Comparison of ENCODE assay signal across 10 cellular contexts in the genomic region with DNA sequence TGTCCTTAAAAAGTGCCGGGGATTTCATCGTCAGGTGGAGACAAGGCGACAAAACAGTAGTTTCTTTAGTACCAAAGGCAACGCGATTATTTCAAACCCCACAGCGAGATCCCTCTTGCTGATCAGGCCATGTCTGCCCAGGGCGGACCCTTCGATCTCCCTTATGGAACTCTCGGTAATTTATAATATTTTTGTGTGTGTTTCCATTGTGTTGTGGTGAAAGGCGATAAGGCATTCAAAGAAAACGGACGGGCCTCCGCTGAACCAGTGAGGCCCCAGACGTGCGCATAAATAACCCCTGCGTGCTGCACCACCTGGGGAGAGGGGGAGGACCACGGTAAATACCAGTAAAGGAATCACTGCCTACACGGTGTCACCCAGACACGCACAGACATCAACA. TPM values are rescaled to one million over a fixed set of nuclear protein-coding genes. Genes with fewer than 3 reads are reported as not detected.
DNase-seq lines count a peak whose midpoint lies in the region; ATAC-seq and TF ChIP-seq lines count a peak whose summit lies in the region.
"Had no signal": no experiment of that assay in that cellular context is flagged by ENCODE, and none has a peak within 500 bp of the region (broad histone marks: within the 10 kb centered on the region; RNA-seq: fewer than 3 reads in every experiment).

No MANE protein-coding gene starts in this region.

- H3K4me2 ChIP-seq in H9 (ENCODE audit: insufficient read depth, insufficient read length, low read length) (peak overlapping the region; percentile 70), mesendoderm (ENCODE audit: low read length) (peak overlapping the region; percentile 71)

- no peak overlapping the region for H2BK12ac ChIP-seq in H9 (ENCODE audit: insufficient read length, low read depth, low read length)

- intact Hi-C loops in activated T-helper 1 cell treated with anti-CD3 and anti-CD28 coated beads, Interleukin-12 subunit alpha, Interleukin-12 subunit beta, Interleukin-2, Interleukin-4 antibody, amounts not matched to agents 30 ng/mL and 10 ng/mL and 1 ng/mL, durations not matched to agents 14 hours and 24 hours and 36 hours (cut with micrococcal nuclease) = loop anchor here (1.0 to 5.0 kb wide), 3 partner anchors 100 to 1287 kb away; partner anchors contain the start of genes DLX2 and SP5

- peaks cover 48% of the 10 kb centered on the region for H3K23me2 ChIP-seq in H9 (ENCODE audit: insufficient read length, low read depth, low read length, poor library complexity, severe bottlenecking)

- H2AK5ac ChIP-seq in H9 (ENCODE audit: insufficient read length, low read length) (no peak overlapping the region), mesendoderm (ENCODE audit: low read length) (no peak overlapping the region)

- H4K5ac ChIP-seq in H9 (ENCODE audit: insufficient read length, low read depth, low read length) (no peak overlapping the region), mesendoderm (ENCODE audit: low read length) (no peak overlapping the region)

- no peak overlapping the region for H2AFZ ChIP-seq in H9 (ENCODE audit: low read length)

- WGBS in H9 (ENCODE audit: extremely low coverage, insufficient read length, low lambda C conversion rate) = no CpG with 5 or more reads among the region's 19 CpGs
- WGBS in mesendoderm (ENCODE audit: extremely low coverage, insufficient coverage, low lambda C conversion rate) = no CpG with 5 or more reads among the region's 19 CpGs

- H4K8ac ChIP-seq in H9 (replicated peaks; ENCODE audit: insufficient read length, low read depth, low read length) = no peak overlapping the region
- H4K8ac ChIP-seq in mesendoderm (ENCODE audit: low read depth, low read length) = no peak overlapping the region

- peaks cover 5 to 62% (median 9%) of the 10 kb centered on the region in 4 donors for H3K4me1 Mint-ChIP-seq in CD4-positive, CD25-positive, alpha-beta regulatory T cell
- peaks cover 46 to 49% of the 10 kb centered on the region in 2 experiments for H3K4me1 Mint-ChIP-seq in H9
- peaks cover 29% of the 10 kb centered on the region for H3K4me1 Mint-ChIP-seq in activated T-helper 1 cell treated with anti-CD3 and anti-CD28 coated beads, Interleukin-12 subunit alpha, Interleukin-12 subunit beta, Interleukin-2, Interleukin-4 antibody, amounts not matched to agents 30 ng/mL and 10 ng/mL and 1 ng/mL, durations not matched to agents 14 hours and 24 hours and 36 hours (ENCODE audit: low read depth)

- no peak overlapping the region for H2BK120ac ChIP-seq in H9 (ENCODE audit: low read depth, low read length, poor library complexity, severe bottlenecking)
- H2BK120ac ChIP-seq in mesendoderm (ENCODE audit: low read depth, low read length) = no peak overlapping the region

- H2BK5ac ChIP-seq in H9 (ENCODE audit: insufficient read length, low read length) (no peak overlapping the region), mesendoderm (ENCODE audit: low read length) (no peak overlapping the region)

- no peak for DNase-seq in CD4-positive, CD25-positive, alpha-beta regulatory T cell
- DNase-seq in H9 (no peak), mesendoderm (no peak), NOMO-1 treated with DMSO at 0.1 percent for 48 hours (lab: John Stamatoyannopoulos, UW; ENCODE audit: unreplicated experiment) (no peak), NCI-H2171 treated with DMSO at 0.1 percent for 48 hours (lab: John Stamatoyannopoulos, UW) (no peak)
- DNase-seq in activated T-helper 1 cell treated with anti-CD3 and anti-CD28 coated beads, Interleukin-12 subunit alpha, Interleukin-12 subunit beta, Interleukin-2, Interleukin-4 antibody, amounts not matched to agents 30 ng/mL and 10 ng/mL and 1 ng/mL, durations not matched to agents 14 hours and 24 hours and 36 hours (ENCODE audit: low spot score) = no peak

- peak overlapping the region; percentile 72 to 94 (median 84) for H3K4me3 Mint-ChIP-seq in CD4-positive, CD25-positive, alpha-beta regulatory T cell
- H3K4me3 Mint-ChIP-seq in H9 = peak overlapping the region; percentile 63 to 82
- H3K4me3 Mint-ChIP-seq in activated T-helper 1 cell treated with anti-CD3 and anti-CD28 coated beads, Interleukin-12 subunit alpha, Interleukin-12 subunit beta, Interleukin-2, Interleukin-4 antibody, amounts not matched to agents 30 ng/mL and 10 ng/mL and 1 ng/mL, durations not matched to agents 14 hours and 24 hours and 36 hours = peak overlapping the region; percentile 70

- H3K79me2 ChIP-seq in H9 (ENCODE audit: insufficient read depth, low read length) (no peaks in the 10 kb centered on the region), mesendoderm (ENCODE audit: control insufficient read depth, insufficient read depth, low read length) (peaks cover 5% of the 10 kb centered on the region)

- H3T11ph ChIP-seq in H9 (ENCODE audit: low read length) = no peak overlapping the region

- H3K9me3 ChIP-seq in CD4-positive, CD25-positive, alpha-beta regulatory T cell (ENCODE audit: control insufficient read depth in 2 of 2, low read length in 2 of 2) = no peaks in the 10 kb centered on the region
- no peaks in the 10 kb centered on the region for H3K9me3 ChIP-seq in H9 (ENCODE audit: control insufficient read depth, low read depth, low read length)

- no peaks in the 10 kb centered on the region for H3K9me3 Mint-ChIP-seq in CD4-positive, CD25-positive, alpha-beta regulatory T cell
- H3K9me3 Mint-ChIP-seq in H9 = peaks cover 3 to 4% of the 10 kb centered on the region in 2 experiments; a peak in 1 of 5 replicates
- no peaks in the 10 kb centered on the region for H3K9me3 Mint-ChIP-seq in activated T-helper 1 cell treated with anti-CD3 and anti-CD28 coated beads, Interleukin-12 subunit alpha, Interleukin-12 subunit beta, Interleukin-2, Interleukin-4 antibody, amounts not matched to agents 30 ng/mL and 10 ng/mL and 1 ng/mL, durations not matched to agents 14 hours and 24 hours and 36 hours

- no peak overlapping the region for H3K27ac Mint-ChIP-seq in CD4-positive, CD25-positive, alpha-beta regulatory T cell
- peak overlapping the region in 1 of 3 experiments; percentile 93; a peak in 1 of 7 replicates for H3K27ac Mint-ChIP-seq in H9
- peak overlapping the region; percentile 77 for H3K27ac Mint-ChIP-seq in activated T-helper 1 cell treated with anti-CD3 and anti-CD28 coated beads, Interleukin-12 subunit alpha, Interleukin-12 subunit beta, Interleukin-2, Interleukin-4 antibody, amounts not matched to agents 30 ng/mL and 10 ng/mL and 1 ng/mL, durations not matched to agents 14 hours and 24 hours and 36 hours

- no peak overlapping the region for H3K9ac ChIP-seq in H9 (ENCODE audit: extremely low read depth, insufficient read length, low read length)
- H3K9ac ChIP-seq in mesendoderm (ENCODE audit: low read length) = peak overlapping the region; percentile 14

- H2BK15ac ChIP-seq in H9 (ENCODE audit: low read depth, low read length) = no peak overlapping the region
- H2BK15ac ChIP-seq in mesendoderm (replicated peaks; ENCODE audit: low read depth) = no peak overlapping the region

- H3K4me3 ChIP-seq in CD4-positive, CD25-positive, alpha-beta regulatory T cell (ENCODE audit: low read depth, low read length) = no peak overlapping the region
- H3K4me3 ChIP-seq in mesendoderm (ENCODE audit: low read length) = peak overlapping the region; percentile 7

- no peak for ATAC-seq in CD4-positive, CD25-positive, alpha-beta regulatory T cell (ENCODE audit: low read depth in 2 of 2)
- no peak for ATAC-seq in HG02610 (IDR thresholded peaks at IDR 0.05; ENCODE audit: unreplicated experiment)
- ATAC-seq in HG03521 (IDR thresholded peaks at IDR 0.05; ENCODE audit: unreplicated experiment) = no peak

- H3K18ac ChIP-seq in H9 (ENCODE audit: insufficient read length, low read depth, low read length) (no peak overlapping the region), mesendoderm (ENCODE audit: low read length) (no peak overlapping the region)

- TF ChIP-seq CTCF in H9 (conservative IDR thresholded peaks at IDR 0.05) = no peak

- H2BK20ac ChIP-seq in H9 (ENCODE audit: low read depth, low read length, poor library complexity, severe bottlenecking) = no peak overlapping the region

- H3K79me1 ChIP-seq in H9 (ENCODE audit: insufficient read depth, low read depth, low read length, poor library complexity, severe bottlenecking) = no peaks in the 10 kb centered on the region
- no peaks in the 10 kb centered on the region for H3K79me1 ChIP-seq in mesendoderm (ENCODE audit: low read length)

- peaks cover 49% of the 10 kb centered on the region for H3K4me1 ChIP-seq in CD4-positive, CD25-positive, alpha-beta regulatory T cell (ENCODE audit: control insufficient read depth, insufficient read depth, low read length, poor library complexity, severe bottlenecking)
- H3K4me1 ChIP-seq in H9 (ENCODE audit: insufficient read depth, low read length) (no peaks in the 10 kb centered on the region; the same call in 1 of the 2 replicates), mesendoderm (ENCODE audit: control insufficient read depth, low read depth, low read length) (peaks cover 2% of the 10 kb centered on the region)

- H3K27me3 Mint-ChIP-seq in CD4-positive, CD25-positive, alpha-beta regulatory T cell = peaks cover 92% of the 10 kb centered on the region
- H3K27me3 Mint-ChIP-seq in H9 (ENCODE audit: low read depth) = peaks cover 78% of the 10 kb centered on the region
- H3K27me3 Mint-ChIP-seq in activated T-helper 1 cell treated with anti-CD3 and anti-CD28 coated beads, Interleukin-12 subunit alpha, Interleukin-12 subunit beta, Interleukin-2, Interleukin-4 antibody, amounts not matched to agents 30 ng/mL and 10 ng/mL and 1 ng/mL, durations not matched to agents 14 hours and 24 hours and 36 hours (ENCODE audit: insufficient read depth) = peaks cover 80% of the 10 kb centered on the region

- H3K14ac ChIP-seq in H9 (ENCODE audit: insufficient read depth, low read length) = no peak overlapping the region

- H3K56ac ChIP-seq in H9 (ENCODE audit: insufficient read length, low read depth, low read length) (no peak overlapping the region), mesendoderm (ENCODE audit: low read length) (peak overlapping the region; percentile 19)

- no peak overlapping the region for H3K27ac ChIP-seq in CD4-positive, CD25-positive, alpha-beta regulatory T cell (ENCODE audit: insufficient read depth, low read length, poor library complexity, severe bottlenecking)
- H3K27ac ChIP-seq in H9 (ENCODE audit: insufficient read length, low read depth, low read length) (no peak overlapping the region), mesendoderm (ENCODE audit: low read depth, low read length) (no peak overlapping the region)

- H3K36me3 Mint-ChIP-seq in CD4-positive, CD25-positive, alpha-beta regulatory T cell = no peaks in the 10 kb centered on the region
- H3K36me3 Mint-ChIP-seq in H9 (ENCODE audit: insufficient read depth in 1 of 3, low read depth in 3 of 3) = no peaks in the 10 kb centered on the region; a peak in 1 of 7 replicates
- H3K36me3 Mint-ChIP-seq in activated T-helper 1 cell treated with anti-CD3 and anti-CD28 coated beads, Interleukin-12 subunit alpha, Interleukin-12 subunit beta, Interleukin-2, Interleukin-4 antibody, amounts not matched to agents 30 ng/mL and 10 ng/mL and 1 ng/mL, durations not matched to agents 14 hours and 24 hours and 36 hours (ENCODE audit: low read depth) = peaks cover 3% of the 10 kb centered on the region

- peaks cover 2% of the 10 kb centered on the region for H4K20me1 ChIP-seq in H9 (ENCODE audit: control insufficient read depth, insufficient read depth, insufficient read length)

- no peak overlapping the region for H3K23ac ChIP-seq in H9 (ENCODE audit: insufficient read length, low read depth, low read length)
- H3K23ac ChIP-seq in mesendoderm (ENCODE audit: low read length) = no peak overlapping the region

- H3K36me3 ChIP-seq in CD4-positive, CD25-positive, alpha-beta regulatory T cell (ENCODE audit: control insufficient read depth, insufficient read depth, low read length) = no peaks in the 10 kb centered on the region
- H3K36me3 ChIP-seq in mesendoderm (ENCODE audit: control insufficient read depth, insufficient read depth, low read length) = no peaks in the 10 kb centered on the region

- H3K4ac ChIP-seq in H9 (ENCODE audit: low read depth, low read length) (no peak overlapping the region), mesendoderm (ENCODE audit: low read depth, low read length) (no peak overlapping the region)

- H4K91ac ChIP-seq in H9 (ENCODE audit: insufficient read length, low read depth, low read length) = no peak overlapping the region

- H3K27me3 ChIP-seq in CD4-positive, CD25-positive, alpha-beta regulatory T cell (ENCODE audit: control insufficient read depth, insufficient read depth, low read length) = peaks cover 36% of the 10 kb centered on the region
- peaks cover 60% of the 10 kb centered on the region for H3K27me3 ChIP-seq in H9 (ENCODE audit: insufficient read depth, low read length)
- no peaks in the 10 kb centered on the region for H3K27me3 ChIP-seq in mesendoderm (ENCODE audit: insufficient read depth, low read length, poor library complexity)

RNA-seq across cellular contexts. Expression of gene GAD1, which starts 1.4 kb away (rescaled TPM):
- total RNA-seq in CD4-positive, CD25-positive, alpha-beta regulatory T cell = not detected
- not detected for polyA plus RNA-seq in CD4-positive, CD25-positive, alpha-beta regulatory T cell
- 1.8 TPM in 2 replicates for total RNA-seq in H9 (2021)
- total RNA-seq in activated T-helper 1 cell treated with anti-CD3 and anti-CD28 coated beads, Interleukin-12 subunit alpha, Interleukin-12 subunit beta, Interleukin-2, Interleukin-4 antibody, amounts not matched to agents 30 ng/mL and 10 ng/mL and 1 ng/mL, durations not matched to agents 14 hours and 24 hours and 36 hours = 4.7 and 5.3 TPM in 2 replicates
- 46.8 TPM for polyA plus RNA-seq in mesendoderm (2013, experiment 1 of 2)
- 44.2 TPM for polyA plus RNA-seq in mesendoderm (2013, experiment 2 of 2)
- total RNA-seq: NCI-H460 had no signal

RNA-seq across cellular contexts. Expression of gene ERICH2, which starts 45.1 kb away (rescaled TPM):
- total RNA-seq in CD4-positive, CD25-positive, alpha-beta regulatory T cell = not detected
- polyA plus RNA-seq in CD4-positive, CD25-positive, alpha-beta regulatory T cell = not detected
- total RNA-seq in H9 (2021) = 0.66 and 1.2 TPM in 2 replicates
- not detected in 2 replicates for total RNA-seq in activated T-helper 1 cell treated with anti-CD3 and anti-CD28 coated beads, Interleukin-12 subunit alpha, Interleukin-12 subunit beta, Interleukin-2, Interleukin-4 antibody, amounts not matched to agents 30 ng/mL and 10 ng/mL and 1 ng/mL, durations not matched to agents 14 hours and 24 hours and 36 hours
- 4.9 TPM for polyA plus RNA-seq in mesendoderm (2013, experiment 1 of 2)
- polyA plus RNA-seq in mesendoderm (2013, experiment 2 of 2) = 4.9 TPM
- total RNA-seq: lung microvascular endothelial cell, NCI-H460 had no signal
